21 cellular contexts compared by ENCODE assay signal in genomic region chr1:166514067-166514466, GRCh38.
DNase-seq lines count a peak whose midpoint lies in the region; ATAC-seq, FAIRE-seq and TF ChIP-seq lines count a peak whose summit lies in the region.
"Had no signal": no experiment of that assay in that cellular context is flagged by ENCODE, and none has a peak within 500 bp of the region (broad histone marks: within the 10 kb centered on the region; RNA-seq: fewer than 3 reads in every experiment).

No MANE protein-coding gene starts in this region.

- H2AFZ ChIP-seq in HepG2 (ENCODE audit: low read length), result no peak overlapping the region
- H2AFZ ChIP-seq in K562 (ENCODE audit: low read depth, low read length), result no peak overlapping the region
- H2AFZ ChIP-seq: GM23338 had no signal

- 4% methylated on average over 1 of the region's 1 CpG for WGBS in HepG2 (ENCODE audit: low lambda C conversion rate)
- WGBS in right lobe of liver (ENCODE audit: insufficient coverage, low coverage, low lambda C conversion rate, missing lambda C conversion rate), result 77% methylated on average over 1 of the region's 1 CpG
- 33% methylated on average over 1 of the region's 1 CpG for WGBS in K562 (ENCODE audit: insufficient coverage, low coverage, missing lambda C conversion rate)

- H3K9ac ChIP-seq in HepG2 (ENCODE audit: insufficient read depth, low read depth, low read length) (no peak overlapping the region), K562 (ENCODE audit: insufficient read depth in 1 of 2, low read depth in 2 of 2, low read length in 2 of 2) (no peak overlapping the region)
- H3K9ac ChIP-seq: BLaER1 had no signal

- CTCF ChIA-PET in HepG2 (lab: Yijun Ruan, JAX; ENCODE audit: low intra/inter-chr PET ratio, low total read pairs), result no interaction called here
- CTCF ChIA-PET in K562 (lab: Yijun Ruan, JAX; ENCODE audit: low intra/inter-chr PET ratio), result no interaction called here

- TF ChIP-seq RAD21 in HepG2 (CRISPR knock-in tag; IDR thresholded peaks at IDR 0.05) (no peak), K562 (CRISPR knock-in tag; conservative IDR thresholded peaks at IDR 0.05 in 1 of 2, IDR thresholded peaks at IDR 0.05 in 1 of 2) (no peak)

- TF ChIP-seq EP300 in HepG2 (IDR thresholded peaks at IDR 0.05; ENCODE audit: low read depth in 2 of 2, low read length in 2 of 2) (no peak), HepG2 (CRISPR knock-in tag; IDR thresholded peaks at IDR 0.05; ENCODE audit: borderline replicate concordance) (no peak), K562 (IDR thresholded peaks at IDR 0.05; ENCODE audit: low read length) (no peak)

- no peak overlapping the region for H3K4me2 ChIP-seq in HepG2 (ENCODE audit: low read depth, low read length)
- no peak overlapping the region for H3K4me2 ChIP-seq in K562 (ENCODE audit: insufficient read depth, low read length)
- H3K4me2 ChIP-seq: BLaER1, GM23338 had no signal

- H3K9me3 ChIP-seq in HepG2 (ENCODE audit: low read length) (peaks cover 10% of the 10 kb centered on the region), right lobe of liver (no peaks in the 10 kb centered on the region), K562 (replicated peaks; ENCODE audit: control insufficient read depth, insufficient read depth, low read depth, low read length) (peaks cover 5% of the 10 kb centered on the region; the same call in 1 of the 2 replicates)
- H3K9me3 ChIP-seq: Caco-2 had no signal

- intact Hi-C loops in HepG2 (cut with micrococcal nuclease; ENCODE audit: unreplicated experiment), result no loop called here
- intact Hi-C loops in right lobe of liver (cut with DNase I), result no loop called here
- intact Hi-C loops in K562 (cut with micrococcal nuclease), result no loop called here

- no peak overlapping the region for H3K4me3 ChIP-seq in HepG2 (replicated peaks in 1 of 3; ENCODE audit: insufficient read depth in 1 of 3, low read depth in 2 of 3, low read length in 3 of 3)
- no peak overlapping the region for H3K4me3 ChIP-seq in right lobe of liver
- no peak overlapping the region for H3K4me3 ChIP-seq in K562
- H3K4me3 ChIP-seq: BLaER1, GM23338 had no signal

- TF ChIP-seq POLR2A in HepG2 (IDR thresholded peaks at IDR 0.05; ENCODE audit: insufficient read depth in 1 of 2, low read depth in 2 of 2, low read length in 2 of 2) (no peak), right lobe of liver (IDR thresholded peaks at IDR 0.05) (no peak), K562 (conservative IDR thresholded peaks at IDR 0.05) (no peak)

- H3K79me2 ChIP-seq in HepG2 (ENCODE audit: insufficient read depth, low read length) (no peaks in the 10 kb centered on the region), K562 (ENCODE audit: control insufficient read depth, insufficient read depth, low read length) (no peaks in the 10 kb centered on the region)

- H3K36me3 ChIP-seq in HepG2 (replicated peaks in 1 of 2; ENCODE audit: control insufficient read depth in 1 of 2, insufficient read depth in 2 of 2, low read length in 2 of 2) (no peaks in the 10 kb centered on the region), right lobe of liver (no peaks in the 10 kb centered on the region), K562 (ENCODE audit: control insufficient read depth, insufficient read depth, low read length) (no peaks in the 10 kb centered on the region)
- H3K36me3 ChIP-seq: BLaER1 had no signal

- no peaks in the 10 kb centered on the region; a peak in 1 of 5 replicates for H3K27me3 ChIP-seq in HepG2 (ENCODE audit: control insufficient read depth in 1 of 2, insufficient read depth in 2 of 2, low read length in 2 of 2)
- no peaks in the 10 kb centered on the region for H3K27me3 ChIP-seq in right lobe of liver
- H3K27me3 ChIP-seq in K562 (ENCODE audit: control insufficient read depth in 2 of 2, insufficient read depth in 2 of 2, low read length in 2 of 2), result no peaks in the 10 kb centered on the region
- H3K27me3 ChIP-seq: BLaER1 had no signal

- DNase-seq in DMS53 (lab: John Stamatoyannopoulos, UW), result peak; percentile 18
- no peak for DNase-seq in DMS53 treated with DMSO at 0.1 percent for 48 hours (lab: John Stamatoyannopoulos, UW; ENCODE audit: unreplicated experiment)
- DNase-seq in HepG2 (ENCODE audit: low spot score), result no peak
- DNase-seq in right lobe of liver, result no peak
- no peak for DNase-seq in K562 (ENCODE audit: extremely low read depth in 1 of 4, low spot score in 3 of 4)
- DNase-seq in DMS 273 treated with DMSO at 0.1 percent for 48 hours (lab: John Stamatoyannopoulos, UW), result no peak
- no peak for DNase-seq in GF-D8 (lab: John Stamatoyannopoulos, UW)
- DNase-seq: Caco-2; CD4-positive, CD25-positive, alpha-beta regulatory T cell; CD8-positive, alpha-beta T cell; DMS79; EL; GDM1; H9 had no signal

- in situ Hi-C loops in HepG2 (cut with HindIII; ENCODE audit: extremely low pct_ligation_motif_present, low pct_unique_long_range_greater_than_20kb), result no loop called here
- in situ Hi-C loops in K562 (cut with MboI), result no loop called here

- BruUV-seq in HepG2 (replicated peaks; lab: Mats Ljungman, UMichigan) (no TSS peak), K562 (replicated peaks; lab: Mats Ljungman, UMichigan) (no TSS peak)

- FAIRE-seq in HepG2 (lab: Jason Lieb, UNC) (no peak), K562 (lab: Jason Lieb, UNC) (no peak)
- FAIRE-seq: GM12891, GM18507 had no signal

- no peak overlapping the region for H3K27ac ChIP-seq in HepG2 (ENCODE audit: extremely low read length, insufficient read depth, low read length)
- H3K27ac ChIP-seq in right lobe of liver, result no peak overlapping the region
- H3K27ac ChIP-seq in K562 (ENCODE audit: extremely low read depth, low read depth, low read length), result no peak overlapping the region
- H3K27ac ChIP-seq: 22Rv1, BLaER1, C4-2B had no signal

- H4K20me1 ChIP-seq in HepG2 (ENCODE audit: insufficient read depth, low read length), result no peaks in the 10 kb centered on the region
- H4K20me1 ChIP-seq in K562 (replicated peaks; ENCODE audit: control insufficient read depth, insufficient read depth, low read length), result no peaks in the 10 kb centered on the region
- H4K20me1 ChIP-seq: BLaER1 had no signal

- no peaks in the 10 kb centered on the region for H3K9me1 ChIP-seq in K562 (ENCODE audit: control insufficient read depth, insufficient read depth, low read length)

- POLR2A ChIA-PET in HepG2 (lab: Yijun Ruan, JAX) (no interaction called here), K562 (lab: Yijun Ruan, JAX) (interaction anchor here (0.9 kb wide), 1 partner anchor 12 kb away, joined by 5 read pairs; no protein-coding TSS in a partner anchor)

- ATAC-seq in HepG2 (no peak), right lobe of liver (no peak), K562 (no peak)
- ATAC-seq: CD8-positive, alpha-beta T cell; GM23338; HCT116 had no signal

- H3K4me1 ChIP-seq in HepG2 (ENCODE audit: insufficient read depth, low read length) (no peaks in the 10 kb centered on the region), right lobe of liver (no peaks in the 10 kb centered on the region), K562 (replicated peaks in 1 of 2; ENCODE audit: control insufficient read depth in 2 of 2, insufficient read depth in 2 of 2, low read length in 2 of 2) (no peaks in the 10 kb centered on the region)
- H3K4me1 ChIP-seq: BLaER1, Caco-2 had no signal

- TF ChIP-seq CTCF in HepG2 (CRISPR knock-in tag; IDR thresholded peaks at IDR 0.05), result no peak
- no peak for TF ChIP-seq CTCF in right lobe of liver (IDR thresholded peaks at IDR 0.05)
- no peak for TF ChIP-seq CTCF in K562 (IDR thresholded peaks at IDR 0.05 in 2 of 3, conservative IDR thresholded peaks at IDR 0.05 in 1 of 3; ENCODE audit: insufficient read depth in 2 of 3, low read depth in 1 of 3, low read length in 3 of 3)

TF ChIP-seq in HepG2, 621 proteins besides CTCF, POLR2A, EP300 and RAD21 (continues in another document):
- no peak for TF ChIP-seq ZNF160 (CRISPR knock-in tag; IDR thresholded peaks at IDR 0.05)
- no peak for TF ChIP-seq TGIF2 (CRISPR knock-in tag; IDR thresholded peaks at IDR 0.05)
- TF ChIP-seq ZNF317 (CRISPR knock-in tag; IDR thresholded peaks at IDR 0.05), result peak; percentile 95
- TF ChIP-seq SIN3B (IDR thresholded peaks at IDR 0.05; ENCODE audit: low read length), result no peak
- no peak for TF ChIP-seq KMT2A (CRISPR knock-in tag; IDR thresholded peaks at IDR 0.05)
- no peak for TF ChIP-seq SETDB1 (CRISPR knock-in tag; IDR thresholded peaks at IDR 0.05; ENCODE audit: borderline replicate concordance)

TF ChIP-seq in K562, 482 proteins besides CTCF, POLR2A, EP300 and RAD21 (continues in another document):
- TF ChIP-seq HDAC8 (tag; IDR thresholded peaks at IDR 0.05) (no peak), GTF2B (IDR thresholded peaks at IDR 0.05; ENCODE audit: extremely low read depth, insufficient read length) (no peak), PATZ1 (CRISPR knock-in tag; IDR thresholded peaks at IDR 0.05; ENCODE audit: borderline replicate concordance) (no peak), CBFA2T2 (conservative IDR thresholded peaks at IDR 0.05) (no peak), TRIM24 (IDR thresholded peaks at IDR 0.05) (peak in 1 of 2 experiments; percentile 43; a peak in 1 of 4 replicates)
